ENCODE assay signal across 10 cellular contexts in the genomic region with DNA sequence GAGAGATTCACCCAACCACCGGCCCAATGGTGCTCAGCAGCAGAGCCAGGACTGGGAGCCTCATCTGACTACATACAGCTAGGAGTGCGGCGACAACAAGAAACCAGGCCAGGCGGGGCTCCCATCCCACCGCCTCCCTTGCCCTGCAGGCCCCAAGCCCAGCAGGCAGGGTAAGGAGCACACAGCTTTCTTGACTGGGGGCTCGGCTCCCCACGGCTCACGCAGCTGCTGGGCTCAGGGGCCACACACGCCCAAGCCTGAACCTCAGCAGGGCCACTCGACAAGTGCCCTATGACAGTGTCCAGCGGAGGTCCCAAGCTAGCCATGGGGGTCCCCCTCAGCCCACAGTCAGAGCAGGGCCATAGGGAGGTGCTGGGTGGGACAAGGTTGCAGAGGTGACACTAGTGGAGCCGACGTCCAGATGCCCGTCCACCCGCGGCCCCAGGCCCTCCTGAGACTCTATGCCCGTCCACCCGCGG. TPM values are rescaled to one million over a fixed set of nuclear protein-coding genes. Genes with fewer than 3 reads are reported as not detected.
A peak's percentile ranks its signal among the peaks of the same experiment; 100 is the strongest.
DNase-seq lines count a peak whose midpoint lies in the region; ATAC-seq, FAIRE-seq and TF ChIP-seq lines count a peak whose summit lies in the region.
"Had no signal": no experiment of that assay in that cellular context is flagged by ENCODE, and none has a peak within 500 bp of the region (broad histone marks: within the 10 kb centered on the region; RNA-seq: fewer than 3 reads in every experiment).

No MANE protein-coding gene starts in this region.

- H3K4me1 ChIP-seq in GM23338 (ENCODE audit: insufficient read depth): peaks cover 37% of the 10 kb centered on the region
- H3K4me1 ChIP-seq in keratinocyte (ENCODE audit: control insufficient read depth, extremely low read depth, insufficient read depth, low read length): peaks cover 28% of the 10 kb centered on the region

- H3K36me3 ChIP-seq in GM23338 (ENCODE audit: insufficient read depth) (no peaks in the 10 kb centered on the region), keratinocyte (ENCODE audit: control insufficient read depth in 2 of 2, extremely low read depth in 1 of 2, insufficient read depth in 2 of 2, low read length in 2 of 2) (peaks cover 9 to 11% of the 10 kb centered on the region in 2 experiments)

- no peaks in the 10 kb centered on the region for H4K20me1 ChIP-seq in GM23338 (replicated peaks; ENCODE audit: insufficient read depth)
- peaks cover 53% of the 10 kb centered on the region for H4K20me1 ChIP-seq in keratinocyte (ENCODE audit: control insufficient read depth, extremely low read depth, insufficient read depth, low read length)

- H3K79me2 ChIP-seq in GM23338 (replicated peaks; ENCODE audit: insufficient read depth): peaks cover 48% of the 10 kb centered on the region
- H3K79me2 ChIP-seq in keratinocyte (ENCODE audit: control insufficient read depth, insufficient read depth, low read length): peaks cover 97% of the 10 kb centered on the region

- H3K27me3 ChIP-seq in GM23338 (ENCODE audit: insufficient read depth) (no peaks in the 10 kb centered on the region), keratinocyte (ENCODE audit: control insufficient read depth, extremely low read depth, insufficient read depth, low read length) (no peaks in the 10 kb centered on the region)

- H3K36me3 Mint-ChIP-seq in GM23338 (ENCODE audit: low read depth): no peaks in the 10 kb centered on the region
- peaks cover 39% of the 10 kb centered on the region for H3K36me3 Mint-ChIP-seq in stimulated activated effector memory CD8-positive, alpha-beta T cell treated with anti-CD3 and anti-CD28 coated beads, Interleukin-12 subunit alpha, Interleukin-12 subunit beta, amount 100 ng/mL, for 72 hours

- H2AFZ ChIP-seq in GM23338 (no peak overlapping the region), keratinocyte (ENCODE audit: control insufficient read depth, low read length) (no peak overlapping the region)

- dilution Hi-C loops in keratinocyte (cut with MboI; ENCODE audit: extremely low pct_ligation_motif_present, low sequenced_read_pairs): loop anchor here (25.0 kb wide), 1 partner anchor 109 kb away; a partner anchor contains a TSS

- H3K27me3 Mint-ChIP-seq in GM23338 (ENCODE audit: insufficient read depth, low read depth, poor library complexity): peaks cover 23% of the 10 kb centered on the region

- peaks cover 6% of the 10 kb centered on the region for H3K9me1 ChIP-seq in keratinocyte (ENCODE audit: control insufficient read depth, extremely low read depth, insufficient read depth, low read length)

- no peak overlapping the region for H3K27ac ChIP-seq in GM23338 (ENCODE audit: low read depth)
- H3K27ac ChIP-seq in VCaP: peak overlapping the region; percentile 69
- H3K27ac ChIP-seq in keratinocyte (ENCODE audit: control insufficient read depth, insufficient read depth, low read length): peak overlapping the region; percentile 81

- DNase-seq in GM23338 (ENCODE audit: low spot score) (no peak), keratinocyte (ENCODE audit: low read depth, low spot score) (no peak), 8988T (no peak)
- no peak for DNase-seq in stimulated activated effector memory CD8-positive, alpha-beta T cell treated with anti-CD3 and anti-CD28 coated beads, Interleukin-12 subunit alpha, Interleukin-12 subunit beta, amount 100 ng/mL, for 72 hours (ENCODE audit: low spot score in 2 of 2)
- no peak for DNase-seq in activated CD4-positive, CD25-positive, alpha-beta regulatory T cell treated with anti-CD3 and anti-CD28 coated beads, Interleukin-2, amount 50 U/mL, for 72 hours
- DNase-seq: NCI-H1930, RPMI8226 had no signal

- no peaks in the 10 kb centered on the region for H3K9me2 ChIP-seq in GM23338 (ENCODE audit: insufficient read depth)

- no peak for TF ChIP-seq CTCF in GM23338 (conservative IDR thresholded peaks at IDR 0.05; ENCODE audit: low read depth in 2 of 2)
- no peak for TF ChIP-seq CTCF in VCaP (conservative IDR thresholded peaks at IDR 0.05)
- no peak for TF ChIP-seq CTCF in keratinocyte (optimal IDR thresholded peaks at IDR 0.05 in 1 of 3, IDR thresholded peaks at IDR 0.05 in 1 of 3, conservative IDR thresholded peaks at IDR 0.05 in 1 of 3; ENCODE audit: extremely low read depth in 1 of 3, insufficient read depth in 2 of 3, low read length in 3 of 3)

- no peak overlapping the region for H3K4me3 Mint-ChIP-seq in GM23338
- peak overlapping the region; percentile 29 for H3K4me3 Mint-ChIP-seq in stimulated activated effector memory CD8-positive, alpha-beta T cell treated with anti-CD3 and anti-CD28 coated beads, Interleukin-12 subunit alpha, Interleukin-12 subunit beta, amount 100 ng/mL, for 72 hours

- no peak for ATAC-seq in GM23338
- no peak for ATAC-seq in stimulated activated effector memory CD8-positive, alpha-beta T cell treated with anti-CD3 and anti-CD28 coated beads, Interleukin-12 subunit alpha, Interleukin-12 subunit beta, amount 100 ng/mL, for 72 hours
- ATAC-seq in GM18511 (IDR thresholded peaks at IDR 0.05; ENCODE audit: unreplicated experiment): no peak
- ATAC-seq in HG03159 (IDR thresholded peaks at IDR 0.05; ENCODE audit: unreplicated experiment): no peak

- FAIRE-seq in keratinocyte (lab: Jason Lieb, UNC): no peak

- H3K4me2 ChIP-seq in GM23338 (0 out of 2 replicates have a peak overlapping the region, but pooled peaks have one; percentile 26), keratinocyte (ENCODE audit: control insufficient read depth, extremely low read depth, insufficient read depth, low read depth, low read length) (peak overlapping the region; percentile 81)

- H3F3A ChIP-seq in GM23338 (replicated peaks; ENCODE audit: low read depth): peaks cover 13% of the 10 kb centered on the region; the same call in 1 of the 2 replicates

- no peak overlapping the region for H3K27ac Mint-ChIP-seq in GM23338
- H3K27ac Mint-ChIP-seq in stimulated activated effector memory CD8-positive, alpha-beta T cell treated with anti-CD3 and anti-CD28 coated beads, Interleukin-12 subunit alpha, Interleukin-12 subunit beta, amount 100 ng/mL, for 72 hours: peak overlapping the region; percentile 68

- no peaks in the 10 kb centered on the region for H3K9me3 ChIP-seq in keratinocyte (ENCODE audit: control insufficient read depth, low read depth, low read length)

- peaks cover 35% of the 10 kb centered on the region for H3K4me1 Mint-ChIP-seq in GM23338
- peaks cover 55% of the 10 kb centered on the region for H3K4me1 Mint-ChIP-seq in stimulated activated effector memory CD8-positive, alpha-beta T cell treated with anti-CD3 and anti-CD28 coated beads, Interleukin-12 subunit alpha, Interleukin-12 subunit beta, amount 100 ng/mL, for 72 hours

- H3K4me3 ChIP-seq in GM23338 (no peak overlapping the region), keratinocyte (ENCODE audit: control insufficient read depth in 2 of 3, extremely low read depth in 1 of 3, insufficient read depth in 2 of 3, low read depth in 1 of 3, low read length in 3 of 3) (peak overlapping the region in 1 of 3 experiments; percentile 31)

- peak overlapping the region; percentile 74 for H3K9ac ChIP-seq in keratinocyte (ENCODE audit: control insufficient read depth, extremely low read depth, insufficient read depth, low read length)

- H3K9me3 Mint-ChIP-seq in GM23338: no peaks in the 10 kb centered on the region; the same call in 2 of the 3 replicates
- no peaks in the 10 kb centered on the region for H3K9me3 Mint-ChIP-seq in stimulated activated effector memory CD8-positive, alpha-beta T cell treated with anti-CD3 and anti-CD28 coated beads, Interleukin-12 subunit alpha, Interleukin-12 subunit beta, amount 100 ng/mL, for 72 hours

TF ChIP-seq in GM23338, 12 proteins besides CTCF, POLR2A, EP300 and RAD21 (continues in another document):
- no peak for TF ChIP-seq JUNB (IDR thresholded peaks at IDR 0.05; ENCODE audit: unreplicated experiment)
- no peak for TF ChIP-seq NANOG (IDR thresholded peaks at IDR 0.05; ENCODE audit: borderline replicate concordance)
- no peak for TF ChIP-seq EZH2phosphoT487 (IDR thresholded peaks at IDR 0.05; ENCODE audit: unreplicated experiment)
- no peak for TF ChIP-seq EZH2 (IDR thresholded peaks at IDR 0.05; ENCODE audit: low read depth, unreplicated experiment)
- no peak for TF ChIP-seq ZNF331 (CRISPR knock-in tag; IDR thresholded peaks at IDR 0.05; ENCODE audit: low read depth)

RNA-seq across cellular contexts. Expression of a gene that starts 13.7 kb away (rescaled TPM):
- 56.2 and 70.1 TPM in 2 replicates for total RNA-seq in GM23338 (2014; rRNA removed; shearing (Covaris generic))
- polyA plus RNA-seq in GM23338 (2016; fragmentation: Nextera tagmentation; extraction: Ambion mirVana) (29.6 and 30.4 TPM in 2 replicates), keratinocyte (62.8 to 136 TPM (median 120 TPM) in 3 replicates)
- 56.5 TPM for polyA plus RNA-seq in keratinocyte (2011; ENCODE audit: low read depth)
- 29.9 and 72.0 TPM in 2 replicates for polyA plus RNA-seq in keratinocyte (2011; cell fraction: cytosol; rRNA removed)
- 489 and 583 TPM in 2 replicates for polyA plus RNA-seq in keratinocyte (2011; cell fraction: nucleus; rRNA removed)
- polyA plus RNA-seq in keratinocyte (2012; ENCODE audit: low replicate concordance): 161 and 179 TPM in 2 replicates
- polyA minus RNA-seq in keratinocyte: 202 to 895 TPM (median 206 TPM) in 3 replicates
- 161 TPM for polyA minus RNA-seq in keratinocyte (2011; cell fraction: cytosol; rRNA and poly(A)+ RNA removed)
- polyA minus RNA-seq in keratinocyte (2011; cell fraction: nucleus; rRNA and poly(A)+ RNA removed): 459 and 543 TPM in 2 replicates

RNA-seq across cellular contexts. Expression of a gene that starts 32.3 kb away (rescaled TPM):
- 114 and 187 TPM in 2 replicates for total RNA-seq in GM23338 (2014; rRNA removed; shearing (Covaris generic))
- polyA plus RNA-seq in GM23338 (2016; fragmentation: Nextera tagmentation; extraction: Ambion mirVana): 32.6 and 36.1 TPM in 2 replicates
- 1.0 to 4.9 TPM (median 2.0 TPM) in 3 replicates for polyA plus RNA-seq in keratinocyte
- 0.10 TPM for polyA plus RNA-seq in keratinocyte (2011; ENCODE audit: low read depth)
- 0.94 and 4.1 TPM in 2 replicates for polyA plus RNA-seq in keratinocyte (2011; cell fraction: cytosol; rRNA removed)
- polyA plus RNA-seq in keratinocyte (2011; cell fraction: nucleus; rRNA removed): 0.60 and 1.0 TPM in 2 replicates
- polyA plus RNA-seq in keratinocyte (2012; ENCODE audit: low replicate concordance): 0.55 and 7.5 TPM in 2 replicates
- polyA minus RNA-seq in keratinocyte: 0.30 to 9.4 TPM (median 4.0 TPM) in 3 replicates
- polyA minus RNA-seq in keratinocyte (2011; cell fraction: cytosol; rRNA and poly(A)+ RNA removed): 5.9 TPM
- 1.2 and 2.5 TPM in 2 replicates for polyA minus RNA-seq in keratinocyte (2011; cell fraction: nucleus; rRNA and poly(A)+ RNA removed)

RNA-seq across cellular contexts. Expression of a gene that starts 40.4 kb away (rescaled TPM):
- 250 and 258 TPM in 2 replicates for total RNA-seq in GM23338 (2014; rRNA removed; shearing (Covaris generic))
- polyA plus RNA-seq in GM23338 (2016; fragmentation: Nextera tagmentation; extraction: Ambion mirVana) (522 and 536 TPM in 2 replicates), keratinocyte (91.4 to 177 TPM (median 106 TPM) in 3 replicates)
- polyA plus RNA-seq in keratinocyte (2011; ENCODE audit: low read depth): 25.2 TPM
- 51.1 and 112 TPM in 2 replicates for polyA plus RNA-seq in keratinocyte (2011; cell fraction: cytosol; rRNA removed)
- 49.9 and 72.8 TPM in 2 replicates for polyA plus RNA-seq in keratinocyte (2011; cell fraction: nucleus; rRNA removed)
- 135 and 217 TPM in 2 replicates for polyA plus RNA-seq in keratinocyte (2012; ENCODE audit: low replicate concordance)
- 26.0 to 61.0 TPM (median 48.4 TPM) in 3 replicates for polyA minus RNA-seq in keratinocyte
- polyA minus RNA-seq in keratinocyte (2011; cell fraction: cytosol; rRNA and poly(A)+ RNA removed): 182 TPM
- polyA minus RNA-seq in keratinocyte (2011; cell fraction: nucleus; rRNA and poly(A)+ RNA removed): 29.3 and 31.1 TPM in 2 replicates
